Comparison of ENCODE assay signal across 8 cellular contexts in genomic region chr13:112587767-112588489, GRCh38. TPM values are rescaled to one million over a fixed set of nuclear protein-coding genes. Genes with fewer than 3 reads are reported as not detected.
DNase-seq lines count a peak whose midpoint lies in the region; ATAC-seq and TF ChIP-seq lines count a peak whose summit lies in the region.

A gene with protein sequence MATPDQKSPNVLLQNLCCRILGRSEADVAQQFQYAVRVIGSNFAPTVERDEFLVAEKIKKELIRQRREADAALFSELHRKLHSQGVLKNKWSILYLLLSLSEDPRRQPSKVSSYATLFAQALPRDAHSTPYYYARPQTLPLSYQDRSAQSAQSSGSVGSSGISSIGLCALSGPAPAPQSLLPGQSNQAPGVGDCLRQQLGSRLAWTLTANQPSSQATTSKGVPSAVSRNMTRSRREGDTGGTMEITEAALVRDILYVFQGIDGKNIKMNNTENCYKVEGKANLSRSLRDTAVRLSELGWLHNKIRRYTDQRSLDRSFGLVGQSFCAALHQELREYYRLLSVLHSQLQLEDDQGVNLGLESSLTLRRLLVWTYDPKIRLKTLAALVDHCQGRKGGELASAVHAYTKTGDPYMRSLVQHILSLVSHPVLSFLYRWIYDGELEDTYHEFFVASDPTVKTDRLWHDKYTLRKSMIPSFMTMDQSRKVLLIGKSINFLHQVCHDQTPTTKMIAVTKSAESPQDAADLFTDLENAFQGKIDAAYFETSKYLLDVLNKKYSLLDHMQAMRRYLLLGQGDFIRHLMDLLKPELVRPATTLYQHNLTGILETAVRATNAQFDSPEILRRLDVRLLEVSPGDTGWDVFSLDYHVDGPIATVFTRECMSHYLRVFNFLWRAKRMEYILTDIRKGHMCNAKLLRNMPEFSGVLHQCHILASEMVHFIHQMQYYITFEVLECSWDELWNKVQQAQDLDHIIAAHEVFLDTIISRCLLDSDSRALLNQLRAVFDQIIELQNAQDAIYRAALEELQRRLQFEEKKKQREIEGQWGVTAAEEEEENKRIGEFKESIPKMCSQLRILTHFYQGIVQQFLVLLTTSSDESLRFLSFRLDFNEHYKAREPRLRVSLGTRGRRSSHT (minus strand): TSS chr13:112588153. CDS start chr13:112587980, 173 bp downstream.

- TF ChIP-seq POLR2A in right lobe of liver (IDR thresholded peaks at IDR 0.05), result peak; percentile 62

- peak within 1 kb of the TSS; percentile 74 for H3K4me2 ChIP-seq in BLaER1

- 0 out of 2 replicates have a peak, but pooled peaks cover 8% of the 10 kb centered on the region for H3K36me3 ChIP-seq in BLaER1
- H3K36me3 ChIP-seq in right lobe of liver, result no peaks in the 10 kb centered on the region

- intact Hi-C loops in right lobe of liver (cut with DNase I), result no loop called here

- peak within 1 kb of the TSS; percentile 98 for H3K27ac ChIP-seq in BLaER1
- H3K27ac ChIP-seq in right lobe of liver, result peak within 1 kb of the TSS; percentile 92 to 98 (median 93)

- ATAC-seq in HG03432 (IDR thresholded peaks at IDR 0.05; ENCODE audit: unreplicated experiment) (peak; percentile 88), right lobe of liver (peak; percentile 77 to 91 (median 88))

- H4K20me1 ChIP-seq in BLaER1, result no peaks in the 10 kb centered on the region

- H3K4me1 ChIP-seq in BLaER1 (peaks cover 51% of the 10 kb centered on the region), right lobe of liver (peaks cover 0 to 13% (median 4%) of the 10 kb centered on the region in 4 donors)

- peaks cover 3% of the 10 kb centered on the region; the same call in 1 of the 2 replicates for H3K9me3 ChIP-seq in BLaER1
- H3K9me3 ChIP-seq in right lobe of liver, result no peaks in the 10 kb centered on the region

- H3K27me3 ChIP-seq in BLaER1, result no peaks in the 10 kb centered on the region
- H3K27me3 ChIP-seq in right lobe of liver, result no peaks in the 10 kb centered on the region

- peak in 2 of 4 donors; percentile 5 to 32 for TF ChIP-seq CTCF in right lobe of liver (IDR thresholded peaks at IDR 0.05)

- H3K4me3 ChIP-seq in BLaER1 (peak within 1 kb of the TSS; percentile 98), right lobe of liver (peak within 1 kb of the TSS; percentile 91 to 99 (median 99))

- WGBS in right lobe of liver (ENCODE audit: insufficient coverage, low coverage, low lambda C conversion rate, missing lambda C conversion rate), result 0% methylated on average over 5 of the region's 77 CpGs

- DNase-seq in GM19238 (ENCODE audit: insufficient read length, low spot score) (peak; percentile 82), NCI-H69 (lab: John Stamatoyannopoulos, UW) (peak; percentile 98), dermis microvascular lymphatic vessel endothelial cell (ENCODE audit: low read depth in 2 of 2) (peak; percentile 65 to 83), right lobe of liver (peak; percentile 86 to 89 (median 87))
- peak; percentile 80 to 83 for DNase-seq in activated CD4-positive, alpha-beta T cell treated with anti-CD3 and anti-CD28 coated beads, Interleukin-2, amount 50 U/mL, for 48 hours
- peak; percentile 83 for DNase-seq in stimulated activated CD4-positive, alpha-beta T cell treated with anti-CD3 and anti-CD28 coated beads, Interleukin-4, amount 100 ng/mL, for 24 hours

- peak within 1 kb of the TSS; percentile 98 for H3K9ac ChIP-seq in BLaER1

RNA-seq across cellular contexts. Expression of the gene that starts here (rescaled TPM):
- total RNA-seq in dermis microvascular lymphatic vessel endothelial cell, result 16.0 and 20.0 TPM in 2 replicates
- total RNA-seq in right lobe of liver, result 10 to 100 TPM; 13.0 to 20.0 (median 17.6) TPM

Comparison
In these comparisons a context has a peak if more than half of its experiments do, and no peak if none do; other contexts are left out.
1. Peak in every context shown above with its lines: DNase-seq, ATAC-seq, H3K4me3 ChIP-seq and H3K27ac ChIP-seq.